Comparison of ENCODE assay signal across 8 cellular contexts in genomic region chr6:39166189-39166917, GRCh38. TPM values are rescaled to one million over a fixed set of nuclear protein-coding genes. Genes with fewer than 3 reads are reported as not detected.
DNase-seq lines count a peak whose midpoint lies in the region; ATAC-seq and TF ChIP-seq lines count a peak whose summit lies in the region.

No MANE protein-coding gene starts in this region.

- TF ChIP-seq CTCF in BJ (IDR thresholded peaks at IDR 0.05; ENCODE audit: insufficient read depth, low read depth, low read length) (peak; percentile 86), body of pancreas (IDR thresholded peaks at IDR 0.05) (peak; percentile 87 to 95 (median 92))

- H3K36me3 ChIP-seq in BJ (ENCODE audit: control insufficient read depth, insufficient read depth, low read length) (no peaks in the 10 kb centered on the region), body of pancreas (replicated peaks in 1 of 2; ENCODE audit: insufficient read depth in 1 of 2, low read depth in 2 of 2) (no peaks in the 10 kb centered on the region)

- no peaks in the 10 kb centered on the region; the same call in 1 of the 2 replicates for H3K27me3 ChIP-seq in BJ (ENCODE audit: control insufficient read depth, insufficient read depth, low read length)
- no peaks in the 10 kb centered on the region for H3K27me3 ChIP-seq in body of pancreas

- TF ChIP-seq POLR2A in body of pancreas (IDR thresholded peaks at IDR 0.05): no peak

- intact Hi-C loops in body of pancreas (cut with DNase I): loop anchor here (2.0 kb wide), 1 partner anchor 136 kb away; no protein-coding TSS in a partner anchor

- DNase-seq in BJ (ENCODE audit: low read depth) (no peak), NCI-H2081 treated with DMSO at 0.1 percent for 48 hours (lab: John Stamatoyannopoulos, UW) (peak; percentile 13), UCSD-AML1 (lab: John Stamatoyannopoulos, UW; ENCODE audit: unreplicated experiment) (peak; percentile 82), body of pancreas (peak; percentile 79 to 86 (median 84)), iPS-NIHi11 (ENCODE audit: low spot score) (peak; percentile 95)
- DNase-seq in stimulated activated CD4-positive, alpha-beta T cell treated with anti-CD3 and anti-CD28 coated beads, Interleukin-15, amount 100 ng/mL, for 1 hour (ENCODE audit: low read depth in 1 of 2, low spot score in 1 of 2): peak; percentile 64 to 81

- ATAC-seq in GM21825 (IDR thresholded peaks at IDR 0.05; ENCODE audit: unreplicated experiment): peak; percentile 58
- ATAC-seq in body of pancreas: peak; percentile 63
- ATAC-seq in HG02970 (IDR thresholded peaks at IDR 0.05; ENCODE audit: low FRiP score, unreplicated experiment): no peak

- WGBS in body of pancreas, 2 donors: 29 to 50% methylated on average over 12 to 20 of the region's 20 CpGs

- CTCF ChIA-PET in BJ (lab: Yijun Ruan, JAX): interaction anchor here (0.6 to 8.7 kb wide), 18 partner anchors 9 to 294 kb away, joined by 3 to 136 read pairs (median 4); no protein-coding TSS in a partner anchor

- POLR2A ChIA-PET in BJ (lab: Charles Lee): no interaction called here

- H3K4me3 ChIP-seq in BJ (ENCODE audit: low read depth, low read length): no peak overlapping the region
- no peak overlapping the region for H3K4me3 ChIP-seq in body of pancreas

- H3K27ac ChIP-seq in body of pancreas: no peak overlapping the region

- H3K4me1 ChIP-seq in body of pancreas: peaks cover 43% of the 10 kb centered on the region

- no peaks in the 10 kb centered on the region for H3K9me3 ChIP-seq in body of pancreas

RNA-seq across cellular contexts. Expression of gene SAYSD1, which starts 51.4 kb away (rescaled TPM):
- polyA plus RNA-seq in BJ (2011; rRNA removed): 9.7 and 11.9 TPM in 2 replicates
- polyA minus RNA-seq in BJ (2011; rRNA and poly(A)+ RNA removed): 5.0 and 5.8 TPM in 2 replicates
- total RNA-seq in body of pancreas: 10 to 100 TPM in 1 of 2 donors, 1 to 10 TPM in 1; 9.2 to 11.4 TPM
